ENCODE assay signal across 21 cellular contexts in genomic region chr4:6152879-6153705, GRCh38. TPM values are rescaled to one million over a fixed set of nuclear protein-coding genes. Genes with fewer than 3 reads are reported as not detected.
DNase-seq lines count a peak whose midpoint lies in the region; ATAC-seq lines count a peak whose summit lies in the region.
"Had no signal": no experiment of that assay in that cellular context is flagged by ENCODE, and none has a peak within 500 bp of the region (broad histone marks: within the 10 kb centered on the region; RNA-seq: fewer than 3 reads in every experiment).

No MANE protein-coding gene starts in this region.

- H2AK5ac ChIP-seq in mesendoderm (ENCODE audit: low read length) = peak overlapping the region; percentile 90

- H3K27ac Mint-ChIP-seq in activated naive CD8-positive, alpha-beta T cell treated with anti-CD3 and anti-CD28 coated beads, Interleukin-2, amount 10 ng/mL, durations not matched to agents 7 days and 5 days = peak overlapping the region; percentile 61
- H3K27ac Mint-ChIP-seq in activated naive CD8-positive, alpha-beta T cell treated with anti-CD3 and anti-CD28 coated beads for 36 hours = no peak overlapping the region
- H3K27ac Mint-ChIP-seq in activated CD4-positive, alpha-beta memory T cell treated with anti-CD3 and anti-CD28 coated beads, Interleukin-2, amount 10 ng/mL, durations not matched to agents 7 days and 5 days = peak overlapping the region; percentile 94

- no peaks in the 10 kb centered on the region for H3K9me3 ChIP-seq in KOPT-K1 (ENCODE audit: insufficient read depth, low read length, poor library complexity, severe bottlenecking)
- H3K9me3 ChIP-seq: HAP-1, Peyer's patch had no signal

- H3K18ac ChIP-seq in mesendoderm (ENCODE audit: low read length) = peak overlapping the region; percentile 12

- DNase-seq in activated naive CD8-positive, alpha-beta T cell treated with anti-CD3 and anti-CD28 coated beads, Interleukin-2, amount 10 ng/mL, durations not matched to agents 7 days and 5 days = no peak
- DNase-seq in activated naive CD8-positive, alpha-beta T cell treated with anti-CD3 and anti-CD28 coated beads for 36 hours = no peak
- peak; percentile 72 for DNase-seq in activated CD4-positive, alpha-beta memory T cell treated with anti-CD3 and anti-CD28 coated beads, Interleukin-2, amount 10 ng/mL, durations not matched to agents 7 days and 5 days
- DNase-seq in mesendoderm (no peak), HT-29 (ENCODE audit: low spot score) (no peak), GM19238 (ENCODE audit: insufficient read length, low spot score) (no peak)
- no peak for DNase-seq in central memory CD4-positive, alpha-beta T cell
- DNase-seq: COR-L47, DMS153, EL, IMR-90, NCI-H1436, NCI-H2081, NCI-H510A treated with DMSO at 0.1 percent for 48 hours, Peyer's patch, SIG-M5 had no signal

- H3K9me3 Mint-ChIP-seq in activated naive CD8-positive, alpha-beta T cell treated with anti-CD3 and anti-CD28 coated beads, Interleukin-2, amount 10 ng/mL, durations not matched to agents 7 days and 5 days = no peaks in the 10 kb centered on the region
- no peaks in the 10 kb centered on the region for H3K9me3 Mint-ChIP-seq in activated naive CD8-positive, alpha-beta T cell treated with anti-CD3 and anti-CD28 coated beads for 36 hours
- H3K9me3 Mint-ChIP-seq in activated CD4-positive, alpha-beta memory T cell treated with anti-CD3 and anti-CD28 coated beads, Interleukin-2, amount 10 ng/mL, durations not matched to agents 7 days and 5 days = no peaks in the 10 kb centered on the region

- H3K4me1 ChIP-seq in mesendoderm (ENCODE audit: control insufficient read depth, low read depth, low read length) = peaks cover 22% of the 10 kb centered on the region
- H3K4me1 ChIP-seq: HAP-1, Peyer's patch had no signal

- H3K4ac ChIP-seq in mesendoderm (ENCODE audit: low read depth, low read length) = peak overlapping the region; percentile 38

- H3K36me3 Mint-ChIP-seq in activated naive CD8-positive, alpha-beta T cell treated with anti-CD3 and anti-CD28 coated beads, Interleukin-2, amount 10 ng/mL, durations not matched to agents 7 days and 5 days = no peaks in the 10 kb centered on the region
- no peaks in the 10 kb centered on the region for H3K36me3 Mint-ChIP-seq in activated naive CD8-positive, alpha-beta T cell treated with anti-CD3 and anti-CD28 coated beads for 36 hours
- peaks cover 71% of the 10 kb centered on the region for H3K36me3 Mint-ChIP-seq in activated CD4-positive, alpha-beta memory T cell treated with anti-CD3 and anti-CD28 coated beads, Interleukin-2, amount 10 ng/mL, durations not matched to agents 7 days and 5 days (ENCODE audit: low read depth)

- peak overlapping the region; percentile 52 for H2BK5ac ChIP-seq in mesendoderm (ENCODE audit: low read length)

- CTCF ChIA-PET in activated CD4-positive, alpha-beta memory T cell treated with anti-CD3 and anti-CD28 coated beads, Interleukin-2, amount 10 ng/mL, durations not matched to agents 7 days and 5 days (lab: Charles Lee) = interaction anchor here (0.6 to 1.9 kb wide), 12 partner anchors 11 to 98 kb away, joined by 3 to 13 read pairs (median 5); partner anchors contain the start of gene JAKMIP1

- H4K5ac ChIP-seq in mesendoderm (ENCODE audit: low read length) = no peak overlapping the region

- peak overlapping the region; percentile 33 for H3K23ac ChIP-seq in mesendoderm (ENCODE audit: low read length)

- H3K79me2 ChIP-seq in mesendoderm (ENCODE audit: control insufficient read depth, insufficient read depth, low read length) = no peaks in the 10 kb centered on the region

- H3K27me3 Mint-ChIP-seq in activated naive CD8-positive, alpha-beta T cell treated with anti-CD3 and anti-CD28 coated beads, Interleukin-2, amount 10 ng/mL, durations not matched to agents 7 days and 5 days = peaks cover 5% of the 10 kb centered on the region
- peaks cover 4% of the 10 kb centered on the region for H3K27me3 Mint-ChIP-seq in activated naive CD8-positive, alpha-beta T cell treated with anti-CD3 and anti-CD28 coated beads for 36 hours
- no peaks in the 10 kb centered on the region for H3K27me3 Mint-ChIP-seq in activated CD4-positive, alpha-beta memory T cell treated with anti-CD3 and anti-CD28 coated beads, Interleukin-2, amount 10 ng/mL, durations not matched to agents 7 days and 5 days

- no peaks in the 10 kb centered on the region for H3K79me1 ChIP-seq in mesendoderm (ENCODE audit: low read length)

- H3K4me1 Mint-ChIP-seq in activated naive CD8-positive, alpha-beta T cell treated with anti-CD3 and anti-CD28 coated beads, Interleukin-2, amount 10 ng/mL, durations not matched to agents 7 days and 5 days = peaks cover 4% of the 10 kb centered on the region
- H3K4me1 Mint-ChIP-seq in activated naive CD8-positive, alpha-beta T cell treated with anti-CD3 and anti-CD28 coated beads for 36 hours = no peaks in the 10 kb centered on the region
- peaks cover 74% of the 10 kb centered on the region for H3K4me1 Mint-ChIP-seq in activated CD4-positive, alpha-beta memory T cell treated with anti-CD3 and anti-CD28 coated beads, Interleukin-2, amount 10 ng/mL, durations not matched to agents 7 days and 5 days

- H3K27ac ChIP-seq in KOPT-K1 (ENCODE audit: low read depth, low read length, poor library complexity, severe bottlenecking) (peak overlapping the region; percentile 31), mesendoderm (ENCODE audit: low read depth, low read length) (no peak overlapping the region)
- H3K27ac ChIP-seq: Peyer's patch had no signal

- H4K8ac ChIP-seq in mesendoderm (ENCODE audit: low read depth, low read length) = no peak overlapping the region

- no peak overlapping the region for H3K4me3 Mint-ChIP-seq in activated naive CD8-positive, alpha-beta T cell treated with anti-CD3 and anti-CD28 coated beads, Interleukin-2, amount 10 ng/mL, durations not matched to agents 7 days and 5 days
- H3K4me3 Mint-ChIP-seq in activated naive CD8-positive, alpha-beta T cell treated with anti-CD3 and anti-CD28 coated beads for 36 hours = no peak overlapping the region
- peak overlapping the region; percentile 42 for H3K4me3 Mint-ChIP-seq in activated CD4-positive, alpha-beta memory T cell treated with anti-CD3 and anti-CD28 coated beads, Interleukin-2, amount 10 ng/mL, durations not matched to agents 7 days and 5 days

- no CpG with 5 or more reads among the region's 15 CpGs for WGBS in mesendoderm (ENCODE audit: extremely low coverage, insufficient coverage, low lambda C conversion rate)

- H3K36me3 ChIP-seq in KOPT-K1 (ENCODE audit: insufficient read depth, low read length) (peaks cover 63% of the 10 kb centered on the region), mesendoderm (ENCODE audit: control insufficient read depth, insufficient read depth, low read length) (no peaks in the 10 kb centered on the region)
- H3K36me3 ChIP-seq: HAP-1, Peyer's patch had no signal

- H3K56ac ChIP-seq in mesendoderm (ENCODE audit: low read length) = peak overlapping the region; percentile 69

- no peak overlapping the region for H3K4me2 ChIP-seq in mesendoderm (ENCODE audit: low read length)

- H3K27me3 ChIP-seq in mesendoderm (ENCODE audit: insufficient read depth, low read length, poor library complexity) = no peaks in the 10 kb centered on the region
- H3K27me3 ChIP-seq: Peyer's patch had no signal

- POLR2A ChIA-PET in activated naive CD8-positive, alpha-beta T cell treated with anti-CD3 and anti-CD28 coated beads, Interleukin-2, amount 10 ng/mL, durations not matched to agents 7 days and 5 days (lab: Charles Lee) = interaction anchor here (1.6 kb wide), 1 partner anchor 47 kb away, joined by 6 read pairs; the partner anchor contains the start of gene JAKMIP1
- POLR2A ChIA-PET in activated CD4-positive, alpha-beta memory T cell treated with anti-CD3 and anti-CD28 coated beads, Interleukin-2, amount 10 ng/mL, durations not matched to agents 7 days and 5 days (lab: Charles Lee) = interaction anchor here (0.8 to 13.0 kb wide), 10 partner anchors 9 to 46 kb away, joined by 3 to 308 read pairs (median 6); partner anchors contain the start of gene JAKMIP1

- peak overlapping the region; percentile 15 for H2BK120ac ChIP-seq in mesendoderm (ENCODE audit: low read depth, low read length)

- peak; percentile 45 for ATAC-seq in activated naive CD8-positive, alpha-beta T cell treated with anti-CD3 and anti-CD28 coated beads, Interleukin-2, amount 10 ng/mL, durations not matched to agents 7 days and 5 days (ENCODE audit: low read depth)

- H2BK15ac ChIP-seq in mesendoderm (replicated peaks; ENCODE audit: low read depth) = no peak overlapping the region

- peak overlapping the region; percentile 26 for H3K9ac ChIP-seq in mesendoderm (ENCODE audit: low read length)

- H3K4me3 ChIP-seq in mesendoderm (ENCODE audit: low read length) = no peak overlapping the region
- H3K4me3 ChIP-seq: HAP-1, Peyer's patch had no signal

RNA-seq across cellular contexts. Expression of gene JAKMIP1, which starts 47.3 kb away (rescaled TPM):
- total RNA-seq in activated naive CD8-positive, alpha-beta T cell treated with anti-CD3 and anti-CD28 coated beads, Interleukin-2, amount 10 ng/mL, durations not matched to agents 7 days and 5 days = 1 to 10 TPM; 5.3 to 5.9 TPM
- 1 to 10 TPM; 1.0 to 1.6 TPM for total RNA-seq in activated naive CD8-positive, alpha-beta T cell treated with anti-CD3 and anti-CD28 coated beads for 36 hours
- 10 to 100 TPM; 43.8 to 44.4 TPM for total RNA-seq in activated CD4-positive, alpha-beta memory T cell treated with anti-CD3 and anti-CD28 coated beads, Interleukin-2, amount 10 ng/mL, durations not matched to agents 7 days and 5 days
- 3.5 TPM for polyA plus RNA-seq in mesendoderm (2013, experiment 1 of 2)
- polyA plus RNA-seq in mesendoderm (2013, experiment 2 of 2) = 3.5 TPM
- not detected in 2 replicates for total RNA-seq in HT-29 (2014; rRNA removed; shearing (Covaris generic))
- total RNA-seq: IMR-90, LHCN-M2 had no signal
- polyA plus RNA-seq: AG04450, BJ, IMR-90 had no signal

Comparison
In these comparisons a context has a peak if more than half of its experiments do, and no peak if none do; other contexts are left out.
1. RNA of gene JAKMIP1, which starts 47.3 kb away (total RNA-seq): 43.8 to 44.4 TPM in activated CD4-positive, alpha-beta memory T cell treated with anti-CD3 and anti-CD28 coated beads, Interleukin-2, amount 10 ng/mL, durations not matched to agents 7 days and 5 days; 5.3 to 5.9 TPM in activated naive CD8-positive, alpha-beta T cell treated with anti-CD3 and anti-CD28 coated beads, Interleukin-2, amount 10 ng/mL, durations not matched to agents 7 days and 5 days, 1.0 to 1.6 TPM in activated naive CD8-positive, alpha-beta T cell treated with anti-CD3 and anti-CD28 coated beads for 36 hours and not detected in HT-29; every median in the first group is over 4 times any median in the second.